In the genomic region with DNA sequence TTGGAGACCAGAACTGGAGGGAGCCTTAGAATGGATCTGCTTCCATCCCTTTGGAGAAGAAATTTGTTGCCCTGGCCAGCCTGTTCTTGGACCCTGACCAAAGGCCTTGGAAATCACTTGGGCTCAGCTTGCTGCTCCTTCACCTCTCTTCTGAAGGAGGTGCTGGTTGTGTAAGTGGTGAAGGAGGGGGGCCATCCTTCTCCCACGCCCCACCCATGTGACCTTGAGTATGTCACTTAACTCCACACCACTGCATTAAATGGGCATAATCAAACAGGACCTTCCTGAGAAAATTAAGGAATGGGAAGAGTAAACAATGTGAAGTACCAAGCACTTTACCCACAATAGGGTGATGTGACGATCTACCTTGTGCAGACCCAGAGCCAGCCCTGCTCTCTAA, we compare ENCODE assay signal across 26 cellular contexts.
"Had no signal": no experiment of that assay in that cellular context is flagged by ENCODE, and none has a peak within 500 bp of the region (broad histone marks: within the 10 kb centered on the region; RNA-seq: fewer than 3 reads in every experiment).

No MANE protein-coding gene starts in this region.

- H3K27me3 ChIP-seq: neural progenitor cell, testis had no signal

- H3K9me3 ChIP-seq: esophagus squamous epithelium, prostate gland, testis, tibial artery had no signal

- H2AFZ ChIP-seq: neural progenitor cell had no signal

- H3K36me3 ChIP-seq: esophagus squamous epithelium, neural progenitor cell, prostate gland, spleen, tibial artery had no signal

- H3K27ac ChIP-seq: esophagus squamous epithelium, neural progenitor cell, prostate gland, skin epidermis, spleen, testis, tibial artery had no signal

- H3K4me3 ChIP-seq: esophagus squamous epithelium, neural progenitor cell, prostate gland, skin epidermis, spleen, testis, tibial artery had no signal

- H3K4me1 ChIP-seq: prostate gland, testis, tibial artery had no signal

- ATAC-seq: effector memory CD8-positive, alpha-beta T cell; naive thymus-derived CD4-positive, alpha-beta T cell; right cardiac atrium; stimulated activated memory B cell treated with anti-CD40 and anti-IgM and Interleukin-4, amounts not matched to agents 10 μg/mL and 1 μg/mL and 100 μg/mL, for 72 hours; stimulated activated naive CD8-positive, alpha-beta T cell treated with anti-CD3 and anti-CD28 coated beads, Interleukin-15, Interleukin-2, amounts not matched to agents 100 U/mL and 50 U/mL, for 24 hours had no signal

- DNase-seq: cerebellar nuclear complex; cortex of kidney; effector memory CD8-positive, alpha-beta T cell; erythroblast; esophagus squamous epithelium; foreskin melanocyte; glutamatergic neuron; hypothalamus; immature natural killer cell; islet precursor cell; kidney glomerular epithelial cell; mammary epithelial cell; mesendoderm; midbrain; naive thymus-derived CD4-positive, alpha-beta T cell; right cardiac atrium; spleen; stimulated activated CD4-positive, alpha-beta T cell treated with anti-CD3 and anti-CD28 coated beads, Interleukin-4, amount 100 ng/mL, for 4 hours; stimulated activated naive CD8-positive, alpha-beta T cell treated with anti-CD3 and anti-CD28 coated beads, Interleukin-15, Interleukin-2, amounts not matched to agents 100 U/mL and 50 U/mL, for 24 hours; substantia nigra; testis; tibial artery had no signal

- H3K4me2 ChIP-seq: neural progenitor cell had no signal

- H3K9ac ChIP-seq: neural progenitor cell had no signal
